ENCODE assay signal across 12 cellular contexts in genomic region chr17:72514888-72515287, GRCh38.
A peak's percentile ranks its signal among the peaks of the same experiment; 100 is the strongest.
DNase-seq lines count a peak whose midpoint lies in the region; ATAC-seq and TF ChIP-seq lines count a peak whose summit lies in the region.
"Had no signal": no experiment of that assay in that cellular context is flagged by ENCODE, and none has a peak within 500 bp of the region (broad histone marks: within the 10 kb centered on the region; RNA-seq: fewer than 3 reads in every experiment).

No MANE protein-coding gene starts in this region.

- no peaks in the 10 kb centered on the region for H3K23me2 ChIP-seq in H9 (ENCODE audit: insufficient read length, low read depth, low read length, poor library complexity, severe bottlenecking)

- H3K4me2 ChIP-seq in SK-N-SH (peak overlapping the region; percentile 55), osteoblast (ENCODE audit: insufficient read depth, low read length) (peak overlapping the region; percentile 60), H9 (ENCODE audit: insufficient read depth, insufficient read length, low read length) (no peak overlapping the region)

- H3K4me1 ChIP-seq in SK-N-SH (ENCODE audit: control insufficient read depth in 1 of 2, insufficient read depth in 2 of 2, low read depth in 1 of 2, low read length in 1 of 2) (peaks cover 9 to 30% of the 10 kb centered on the region in 2 experiments; a peak in 3 of 4 replicates), osteoblast (ENCODE audit: insufficient read depth, low read length) (peaks cover 35% of the 10 kb centered on the region), H9 (ENCODE audit: insufficient read depth, low read length) (peaks cover 3% of the 10 kb centered on the region; the same call in 1 of the 2 replicates), gastroesophageal sphincter (peaks cover 0 to 3% (median 0%) of the 10 kb centered on the region in 3 donors)

- no peaks in the 10 kb centered on the region for H3K36me3 Mint-ChIP-seq in H9 (ENCODE audit: insufficient read depth in 1 of 3, low read depth in 3 of 3)

- no peak overlapping the region for H2BK15ac ChIP-seq in H9 (ENCODE audit: low read depth, low read length)

- 66% methylated on average over 6 of the region's 6 CpGs for WGBS in SK-N-SH (ENCODE audit: low lambda C conversion rate)
- no CpG with 5 or more reads among the region's 6 CpGs for WGBS in H9 (ENCODE audit: extremely low coverage, insufficient read length, low lambda C conversion rate)
- WGBS in gastroesophageal sphincter (ENCODE audit: low coverage in 1 of 2), 2 donors = 37 to 56% methylated on average over 4 to 5 of the region's 6 CpGs

- POLR2A ChIA-PET in SK-N-SH (lab: Yijun Ruan, JAX) = no interaction called here

- no peak overlapping the region; a peak in 1 of 7 replicates for H3K27ac Mint-ChIP-seq in H9
- H3K27ac Mint-ChIP-seq: activated B cell treated with CpG ODN at 0.5 μM for 24 hours had no signal

- no peak for TF ChIP-seq RAD21 in SK-N-SH (IDR thresholded peaks at IDR 0.05; ENCODE audit: low read length)

- H3K79me2 ChIP-seq in SK-N-SH (ENCODE audit: insufficient read depth) (peaks cover 37% of the 10 kb centered on the region), osteoblast (ENCODE audit: insufficient read depth, low read length) (peaks cover 33% of the 10 kb centered on the region), H9 (ENCODE audit: insufficient read depth, low read length) (no peaks in the 10 kb centered on the region)

- H2BK12ac ChIP-seq in H9 (ENCODE audit: insufficient read length, low read depth, low read length) = no peak overlapping the region

- no peaks in the 10 kb centered on the region for H4K20me1 ChIP-seq in SK-N-SH (ENCODE audit: insufficient read depth)
- H4K20me1 ChIP-seq in osteoblast (ENCODE audit: insufficient read depth, low read length) = peaks cover 13% of the 10 kb centered on the region
- H4K20me1 ChIP-seq in H9 (ENCODE audit: control insufficient read depth, insufficient read depth, insufficient read length) = no peaks in the 10 kb centered on the region

- H3K18ac ChIP-seq in H9 (ENCODE audit: insufficient read length, low read depth, low read length) = no peak overlapping the region

- H2AK5ac ChIP-seq in H9 (ENCODE audit: insufficient read length, low read length) = no peak overlapping the region

- H2BK5ac ChIP-seq in H9 (ENCODE audit: insufficient read length, low read length) = no peak overlapping the region

- H2AFZ ChIP-seq in SK-N-SH (ENCODE audit: low read depth) (peak overlapping the region; percentile 68), osteoblast (ENCODE audit: low read length) (peak overlapping the region; percentile 73), H9 (ENCODE audit: low read length) (no peak overlapping the region)

- H4K91ac ChIP-seq in H9 (ENCODE audit: insufficient read length, low read depth, low read length) = no peak overlapping the region

- H3K79me1 ChIP-seq in H9 (ENCODE audit: insufficient read depth, low read depth, low read length, poor library complexity, severe bottlenecking) = no peaks in the 10 kb centered on the region

- H3K4me3 ChIP-seq in SK-N-SH (ENCODE audit: low read depth in 2 of 2, low read length in 1 of 2) (no peak overlapping the region; a peak in 1 of 4 replicates), fibroblast of pulmonary artery (replicated peaks; ENCODE audit: low read depth, low read length) (peak overlapping the region; percentile 33), osteoblast (ENCODE audit: insufficient read depth, low read length) (peak overlapping the region; percentile 34), gastroesophageal sphincter (no peak overlapping the region)
- H3K4me3 ChIP-seq: right lobe of liver had no signal

- no peaks in the 10 kb centered on the region; the same call in 1 of the 2 replicates for H3K27me3 Mint-ChIP-seq in H9 (ENCODE audit: low read depth)
- H3K27me3 Mint-ChIP-seq: activated B cell treated with CpG ODN at 0.5 μM for 24 hours had no signal

- no peak overlapping the region for H3K23ac ChIP-seq in H9 (ENCODE audit: insufficient read length, low read depth, low read length)

- no peak overlapping the region for H3T11ph ChIP-seq in H9 (ENCODE audit: low read length)

- no peak for ATAC-seq in gastroesophageal sphincter
- ATAC-seq: right lobe of liver had no signal

- TF ChIP-seq CTCF in SK-N-SH (IDR thresholded peaks at IDR 0.05) (no peak), fibroblast of pulmonary artery (IDR thresholded peaks at IDR 0.05; ENCODE audit: low read length, missing control alignments) (no peak), osteoblast (IDR thresholded peaks at IDR 0.05; ENCODE audit: extremely low read depth, low read depth, low read length) (no peak), H9 (conservative IDR thresholded peaks at IDR 0.05) (no peak), gastroesophageal sphincter (IDR thresholded peaks at IDR 0.05) (no peak)

- DNase-seq in Daoy (ENCODE audit: low read depth) (peak; percentile 92), SK-N-SH (no peak), fibroblast of pulmonary artery (ENCODE audit: low read depth) (peak; percentile 81), osteoblast (ENCODE audit: insufficient read length, low spot score, missing footprints) (no peak), NCI-H1436 treated with DMSO at 0.1 percent for 48 hours (lab: John Stamatoyannopoulos, UW) (no peak), H9 (no peak), DMS53 (lab: John Stamatoyannopoulos, UW) (no peak)
- DNase-seq: activated B cell treated with CpG ODN at 0.5 μM for 24 hours; activated gamma-delta T cell treated with Interleukin-2 at 50 U/mL for 16 hours; effector memory CD4-positive, alpha-beta T cell; right lobe of liver had no signal

- CTCF ChIA-PET in SK-N-SH (lab: Yijun Ruan, JAX) = interaction anchor here (1.0 to 1.7 kb wide), 3 partner anchors 12 to 25 kb away, joined by 3 to 5 read pairs (median 4); no protein-coding TSS in a partner anchor

- H3K9me3 ChIP-seq in SK-N-SH (no peaks in the 10 kb centered on the region), osteoblast (ENCODE audit: low read depth, low read length) (no peaks in the 10 kb centered on the region), H9 (ENCODE audit: control insufficient read depth, low read depth, low read length) (no peaks in the 10 kb centered on the region), gastroesophageal sphincter (no peaks in the 10 kb centered on the region)
- H3K9me3 ChIP-seq: right lobe of liver had no signal

- TF ChIP-seq EP300 in SK-N-SH (IDR thresholded peaks at IDR 0.05; ENCODE audit: borderline replicate concordance in 1 of 2, low read depth in 1 of 2, low read length in 1 of 2) (no peak), gastroesophageal sphincter (IDR thresholded peaks at IDR 0.05) (no peak)

- no peaks in the 10 kb centered on the region for H3K27me3 ChIP-seq in SK-N-SH (ENCODE audit: insufficient read depth)
- H3K27me3 ChIP-seq in osteoblast (ENCODE audit: insufficient read depth, low read length) = no peaks in the 10 kb centered on the region
- H3K27me3 ChIP-seq in H9 (ENCODE audit: insufficient read depth, low read length) = no peaks in the 10 kb centered on the region
- H3K27me3 ChIP-seq in gastroesophageal sphincter = peaks cover 12% of the 10 kb centered on the region
- H3K27me3 ChIP-seq: right lobe of liver had no signal

- no peak overlapping the region for H3K14ac ChIP-seq in H9 (ENCODE audit: insufficient read depth, low read length)

- H2BK20ac ChIP-seq in H9 (ENCODE audit: low read depth, low read length, poor library complexity, severe bottlenecking) = no peak overlapping the region

- H3K4ac ChIP-seq in H9 (ENCODE audit: low read depth, low read length) = no peak overlapping the region

- H3K56ac ChIP-seq in H9 (ENCODE audit: insufficient read length, low read depth, low read length) = no peak overlapping the region

- no peaks in the 10 kb centered on the region for H3K36me3 ChIP-seq in SK-N-SH (replicated peaks in 1 of 2; ENCODE audit: control insufficient read depth in 1 of 2, insufficient read depth in 2 of 2, low read length in 1 of 2)
- no peaks in the 10 kb centered on the region for H3K36me3 ChIP-seq in osteoblast (ENCODE audit: insufficient read depth, low read length)
- no peaks in the 10 kb centered on the region for H3K36me3 ChIP-seq in gastroesophageal sphincter
- H3K36me3 ChIP-seq: right lobe of liver had no signal

- no peaks in the 10 kb centered on the region for H3F3A ChIP-seq in SK-N-SH (replicated peaks; ENCODE audit: insufficient read depth)

- H4K5ac ChIP-seq in H9 (ENCODE audit: insufficient read length, low read depth, low read length) = no peak overlapping the region

- H3K9ac ChIP-seq in SK-N-SH = peak overlapping the region; percentile 40
- no peak overlapping the region for H3K9ac ChIP-seq in H9 (ENCODE audit: extremely low read depth, insufficient read length, low read length)

- peaks cover 45 to 81% of the 10 kb centered on the region in 2 experiments for H3K4me1 Mint-ChIP-seq in H9

- TF ChIP-seq POLR2A in gastroesophageal sphincter (IDR thresholded peaks at IDR 0.05) = no peak

- H4K8ac ChIP-seq in H9 (replicated peaks; ENCODE audit: insufficient read length, low read depth, low read length) = no peak overlapping the region

- no peaks in the 10 kb centered on the region for H3K9me3 Mint-ChIP-seq in H9
- H3K9me3 Mint-ChIP-seq: activated B cell treated with CpG ODN at 0.5 μM for 24 hours had no signal

- no peak overlapping the region for H2BK120ac ChIP-seq in H9 (ENCODE audit: low read depth, low read length, poor library complexity, severe bottlenecking)

- no peak overlapping the region for H3K4me3 Mint-ChIP-seq in H9
- H3K4me3 Mint-ChIP-seq: activated B cell treated with CpG ODN at 0.5 μM for 24 hours had no signal

- H3K9me2 ChIP-seq in SK-N-SH = no peaks in the 10 kb centered on the region

- H3K27ac ChIP-seq in SK-N-SH (ENCODE audit: low read depth in 2 of 2, low read length in 1 of 2) (peak overlapping the region in 1 of 2 experiments; percentile 84; a peak in 2 of 4 replicates), osteoblast (ENCODE audit: low read depth, low read length) (peak overlapping the region; percentile 51), H9 (ENCODE audit: insufficient read length, low read depth, low read length) (no peak overlapping the region), gastroesophageal sphincter (no peak overlapping the region)
- H3K27ac ChIP-seq: right lobe of liver had no signal

TF ChIP-seq in SK-N-SH, 30 proteins besides CTCF, POLR2A, EP300 and RAD21 (continues in another document):
- 0 out of 2 replicates have a peak, but pooled peaks have one; percentile 21 for TF ChIP-seq PBX3 (IDR thresholded peaks at IDR 0.05)
- no peak for TF ChIP-seq RCOR1 (IDR thresholded peaks at IDR 0.05; ENCODE audit: low read length)
- no peak for TF ChIP-seq CHD2 (IDR thresholded peaks at IDR 0.05; ENCODE audit: low read length, partially characterized antibody)
- no peak for TF ChIP-seq SMC3 (IDR thresholded peaks at IDR 0.05; ENCODE audit: low read depth, low read length)

Comparison
In these comparisons a context has a peak if more than half of its experiments do, and no peak if none do; other contexts are left out.
1. DNase-seq: peak in Daoy (single experiment) and fibroblast of pulmonary artery (single experiment); none in SK-N-SH (single experiment), osteoblast (single experiment), NCI-H1436 treated with DMSO at 0.1 percent for 48 hours (single experiment), H9 (single experiment) and DMS53 (single experiment).
2. H3K4me3 ChIP-seq: peak in fibroblast of pulmonary artery (single experiment) and osteoblast (single experiment); none in SK-N-SH (0 of 2) and gastroesophageal sphincter (0 of 2).